In genomic region chr9:137626448-137626847, GRCh38 we compare ENCODE assay signal across 21 cellular contexts. TPM values are rescaled to one million over a fixed set of nuclear protein-coding genes. Genes with fewer than 3 reads are reported as not detected.
A peak's percentile ranks its signal among the peaks of the same experiment; 100 is the strongest.
DNase-seq lines count a peak whose midpoint lies in the region; ATAC-seq, FAIRE-seq and TF ChIP-seq lines count a peak whose summit lies in the region.
"Had no signal": no experiment of that assay in that cellular context is flagged by ENCODE, and none has a peak within 500 bp of the region (broad histone marks: within the 10 kb centered on the region; RNA-seq: fewer than 3 reads in every experiment).

No MANE protein-coding gene starts in this region.

- H4K20me1 ChIP-seq in HepG2 (ENCODE audit: insufficient read depth, low read length) (peaks cover 17% of the 10 kb centered on the region; the same call in 1 of the 2 replicates), OCI-LY1 (ENCODE audit: insufficient read depth, low read length) (no peaks in the 10 kb centered on the region)

- in situ Hi-C loops in HepG2 (cut with HindIII; ENCODE audit: extremely low pct_ligation_motif_present, low pct_unique_long_range_greater_than_20kb) = no loop called here

- no peaks in the 10 kb centered on the region for H3K9me2 ChIP-seq in OCI-LY1 (ENCODE audit: low read depth, low read length)

- H3K36me3 Mint-ChIP-seq in activated T-helper 1 cell treated with anti-CD3 and anti-CD28 coated beads, Interleukin-12 subunit alpha, Interleukin-12 subunit beta, Interleukin-2, Interleukin-4 antibody, amounts not matched to agents 30 ng/mL and 10 ng/mL and 1 ng/mL, durations not matched to agents 14 hours and 24 hours and 36 hours (ENCODE audit: low read depth) = peaks cover 16% of the 10 kb centered on the region

- no peak for TF ChIP-seq CTCF in HepG2 (CRISPR knock-in tag; IDR thresholded peaks at IDR 0.05)
- TF ChIP-seq CTCF in right lobe of liver (IDR thresholded peaks at IDR 0.05) = no peak
- no peak for TF ChIP-seq CTCF in OCI-LY1 (IDR thresholded peaks at IDR 0.05; ENCODE audit: low read length)
- no peak for TF ChIP-seq CTCF in BE2C (IDR thresholded peaks at IDR 0.05; ENCODE audit: low read depth, low read length)

- H3K4me2 ChIP-seq in HepG2 (ENCODE audit: low read depth, low read length) (no peak overlapping the region), OCI-LY1 (ENCODE audit: low read length) (no peak overlapping the region)

- DNase-seq in HepG2 (ENCODE audit: low spot score) = no peak
- DNase-seq in right lobe of liver = no peak
- no peak for DNase-seq in activated T-helper 1 cell treated with anti-CD3 and anti-CD28 coated beads, Interleukin-12 subunit alpha, Interleukin-12 subunit beta, Interleukin-2, Interleukin-4 antibody, amounts not matched to agents 30 ng/mL and 10 ng/mL and 1 ng/mL, durations not matched to agents 14 hours and 24 hours and 36 hours (ENCODE audit: low spot score)
- DNase-seq in AG20443 (ENCODE audit: low spot score) = no peak
- DNase-seq in BE2C = no peak
- DNase-seq: activated CD4-positive, alpha-beta T cell treated with anti-CD3 and anti-CD28 coated beads for 4 hours; activated naive CD4-positive, alpha-beta T cell treated with anti-CD3 and anti-CD28 coated beads, Interleukin-2, amount 10 ng/mL, durations not matched to agents 7 days and 5 days; COR-L47; DND-41; left ventricle myocardium superior; NCI-H146; NCI-H2171 treated with DMSO at 0.1 percent for 48 hours; NCI-H82; stimulated activated naive B cell treated with anti-CD40 and anti-IgM and Interleukin-4, amounts not matched to agents 10 μg/mL and 1 μg/mL and 100 μg/mL, for 72 hours had no signal

- TF ChIP-seq POLR2A in HepG2 (IDR thresholded peaks at IDR 0.05; ENCODE audit: insufficient read depth in 1 of 2, low read depth in 2 of 2, low read length in 2 of 2) (no peak), right lobe of liver (IDR thresholded peaks at IDR 0.05) (no peak)

- H3K79me2 ChIP-seq in HepG2 (ENCODE audit: insufficient read depth, low read length) = peaks cover 83% of the 10 kb centered on the region
- H3K79me2 ChIP-seq in OCI-LY1 (ENCODE audit: insufficient read depth, low read length) = peaks cover 90% of the 10 kb centered on the region

- CTCF ChIA-PET in HepG2 (lab: Yijun Ruan, JAX; ENCODE audit: low intra/inter-chr PET ratio, low total read pairs) = no interaction called here

- no peaks in the 10 kb centered on the region for H3K27me3 Mint-ChIP-seq in activated T-helper 1 cell treated with anti-CD3 and anti-CD28 coated beads, Interleukin-12 subunit alpha, Interleukin-12 subunit beta, Interleukin-2, Interleukin-4 antibody, amounts not matched to agents 30 ng/mL and 10 ng/mL and 1 ng/mL, durations not matched to agents 14 hours and 24 hours and 36 hours (ENCODE audit: insufficient read depth)
- H3K27me3 Mint-ChIP-seq: activated naive CD4-positive, alpha-beta T cell treated with anti-CD3 and anti-CD28 coated beads, Interleukin-2, amount 10 ng/mL, durations not matched to agents 7 days and 5 days; stimulated activated naive B cell treated with anti-CD40 and anti-IgM and Interleukin-4, amounts not matched to agents 10 μg/mL and 1 μg/mL and 100 μg/mL, for 72 hours had no signal

- no TSS peak for BruUV-seq in HepG2 (replicated peaks; lab: Mats Ljungman, UMichigan)

- H3K9ac ChIP-seq in HepG2 (ENCODE audit: insufficient read depth, low read depth, low read length) = no peak overlapping the region
- H3K9ac ChIP-seq in OCI-LY1 (ENCODE audit: low read length) = no peak overlapping the region

- intact Hi-C loops in HepG2 (cut with micrococcal nuclease; ENCODE audit: unreplicated experiment) = no loop called here
- intact Hi-C loops in right lobe of liver (cut with DNase I) = no loop called here
- intact Hi-C loops in activated T-helper 1 cell treated with anti-CD3 and anti-CD28 coated beads, Interleukin-12 subunit alpha, Interleukin-12 subunit beta, Interleukin-2, Interleukin-4 antibody, amounts not matched to agents 30 ng/mL and 10 ng/mL and 1 ng/mL, durations not matched to agents 14 hours and 24 hours and 36 hours (cut with micrococcal nuclease) = no loop called here

- no peak for FAIRE-seq in HepG2 (lab: Jason Lieb, UNC)

- H3K27ac ChIP-seq in HepG2 (ENCODE audit: extremely low read length, insufficient read depth, low read length) (no peak overlapping the region), right lobe of liver (no peak overlapping the region), OCI-LY1 (ENCODE audit: low read depth, low read length, poor library complexity, severe bottlenecking) (peak overlapping the region; percentile 53)
- H3K27ac ChIP-seq: Peyer's patch, prostate gland had no signal

- H3F3A ChIP-seq in OCI-LY1 (ENCODE audit: insufficient read depth, low read length) = no peaks in the 10 kb centered on the region

- H3K36me3 ChIP-seq in HepG2 (replicated peaks in 1 of 2; ENCODE audit: control insufficient read depth in 1 of 2, insufficient read depth in 2 of 2, low read length in 2 of 2) = no peaks in the 10 kb centered on the region; a peak in 2 of 5 replicates
- no peaks in the 10 kb centered on the region for H3K36me3 ChIP-seq in right lobe of liver
- peaks cover 32% of the 10 kb centered on the region for H3K36me3 ChIP-seq in OCI-LY1 (ENCODE audit: insufficient read depth, low read length)
- H3K36me3 ChIP-seq in BE2C = peaks cover 14% of the 10 kb centered on the region
- H3K36me3 ChIP-seq: Peyer's patch, prostate gland had no signal

- peak overlapping the region; percentile 37 for H3K4me3 Mint-ChIP-seq in activated T-helper 1 cell treated with anti-CD3 and anti-CD28 coated beads, Interleukin-12 subunit alpha, Interleukin-12 subunit beta, Interleukin-2, Interleukin-4 antibody, amounts not matched to agents 30 ng/mL and 10 ng/mL and 1 ng/mL, durations not matched to agents 14 hours and 24 hours and 36 hours
- H3K4me3 Mint-ChIP-seq: activated naive CD4-positive, alpha-beta T cell treated with anti-CD3 and anti-CD28 coated beads, Interleukin-2, amount 10 ng/mL, durations not matched to agents 7 days and 5 days; stimulated activated naive B cell treated with anti-CD40 and anti-IgM and Interleukin-4, amounts not matched to agents 10 μg/mL and 1 μg/mL and 100 μg/mL, for 72 hours had no signal

- POLR2A ChIA-PET in HepG2 (lab: Yijun Ruan, JAX) = no interaction called here

- 97% methylated on average over 4 of the region's 4 CpGs for WGBS in HepG2 (ENCODE audit: low lambda C conversion rate)
- WGBS in right lobe of liver (ENCODE audit: insufficient coverage, low coverage, low lambda C conversion rate, missing lambda C conversion rate) = 45% methylated on average over 3 of the region's 4 CpGs

- H3K9me3 ChIP-seq in HepG2 (ENCODE audit: low read length) (no peaks in the 10 kb centered on the region), right lobe of liver (no peaks in the 10 kb centered on the region), OCI-LY1 (ENCODE audit: low read length) (no peaks in the 10 kb centered on the region), BE2C (no peaks in the 10 kb centered on the region)
- H3K9me3 ChIP-seq: HAP-1, Peyer's patch, prostate gland had no signal

- H3K4me3 ChIP-seq in HepG2 (replicated peaks in 1 of 3; ENCODE audit: insufficient read depth in 1 of 3, low read depth in 2 of 3, low read length in 3 of 3) (no peak overlapping the region), right lobe of liver (no peak overlapping the region), OCI-LY1 (ENCODE audit: low read depth, low read length, poor library complexity, severe bottlenecking) (no peak overlapping the region), BE2C (ENCODE audit: low read depth, low read length) (no peak overlapping the region)
- H3K4me3 ChIP-seq: HAP-1, Peyer's patch, prostate gland had no signal

- H2AFZ ChIP-seq in HepG2 (ENCODE audit: low read length) (no peak overlapping the region), OCI-LY1 (ENCODE audit: low read length) (no peak overlapping the region)

- no peak overlapping the region for H3K27ac Mint-ChIP-seq in activated T-helper 1 cell treated with anti-CD3 and anti-CD28 coated beads, Interleukin-12 subunit alpha, Interleukin-12 subunit beta, Interleukin-2, Interleukin-4 antibody, amounts not matched to agents 30 ng/mL and 10 ng/mL and 1 ng/mL, durations not matched to agents 14 hours and 24 hours and 36 hours
- H3K27ac Mint-ChIP-seq: activated naive CD4-positive, alpha-beta T cell treated with anti-CD3 and anti-CD28 coated beads, Interleukin-2, amount 10 ng/mL, durations not matched to agents 7 days and 5 days; stimulated activated naive B cell treated with anti-CD40 and anti-IgM and Interleukin-4, amounts not matched to agents 10 μg/mL and 1 μg/mL and 100 μg/mL, for 72 hours had no signal

- TF ChIP-seq EP300 in HepG2 (IDR thresholded peaks at IDR 0.05; ENCODE audit: low read depth in 2 of 2, low read length in 2 of 2) = no peak
- TF ChIP-seq EP300 in HepG2 (CRISPR knock-in tag; IDR thresholded peaks at IDR 0.05; ENCODE audit: borderline replicate concordance) = no peak

- ATAC-seq in HepG2 = no peak
- no peak for ATAC-seq in right lobe of liver
- ATAC-seq in HG02884 (IDR thresholded peaks at IDR 0.05; ENCODE audit: unreplicated experiment) = no peak
- no peak for ATAC-seq in HG02973 (IDR thresholded peaks at IDR 0.05; ENCODE audit: unreplicated experiment)
- ATAC-seq: left ventricle myocardium superior; SK-N-SH treated with all-trans-retinoic acid at 6 μM for 48 hours; stimulated activated naive B cell treated with anti-CD40 and anti-IgM and Interleukin-4, amounts not matched to agents 10 μg/mL and 1 μg/mL and 100 μg/mL, for 72 hours had no signal

- H3K27me3 ChIP-seq in HepG2 (ENCODE audit: control insufficient read depth in 1 of 2, insufficient read depth in 2 of 2, low read length in 2 of 2) (no peaks in the 10 kb centered on the region), right lobe of liver (no peaks in the 10 kb centered on the region), OCI-LY1 (ENCODE audit: insufficient read depth, low read length) (no peaks in the 10 kb centered on the region), BE2C (no peaks in the 10 kb centered on the region)
- H3K27me3 ChIP-seq: Peyer's patch had no signal

- H3K4me1 Mint-ChIP-seq in activated T-helper 1 cell treated with anti-CD3 and anti-CD28 coated beads, Interleukin-12 subunit alpha, Interleukin-12 subunit beta, Interleukin-2, Interleukin-4 antibody, amounts not matched to agents 30 ng/mL and 10 ng/mL and 1 ng/mL, durations not matched to agents 14 hours and 24 hours and 36 hours (ENCODE audit: low read depth) = peaks cover 48% of the 10 kb centered on the region

- no peaks in the 10 kb centered on the region for H3K9me3 Mint-ChIP-seq in activated T-helper 1 cell treated with anti-CD3 and anti-CD28 coated beads, Interleukin-12 subunit alpha, Interleukin-12 subunit beta, Interleukin-2, Interleukin-4 antibody, amounts not matched to agents 30 ng/mL and 10 ng/mL and 1 ng/mL, durations not matched to agents 14 hours and 24 hours and 36 hours
- H3K9me3 Mint-ChIP-seq: activated naive CD4-positive, alpha-beta T cell treated with anti-CD3 and anti-CD28 coated beads, Interleukin-2, amount 10 ng/mL, durations not matched to agents 7 days and 5 days; stimulated activated naive B cell treated with anti-CD40 and anti-IgM and Interleukin-4, amounts not matched to agents 10 μg/mL and 1 μg/mL and 100 μg/mL, for 72 hours had no signal

- H3K4me1 ChIP-seq in HepG2 (ENCODE audit: insufficient read depth, low read length) = peaks cover 28% of the 10 kb centered on the region
- H3K4me1 ChIP-seq in right lobe of liver = peaks cover 0 to 44% (median 7%) of the 10 kb centered on the region in 4 donors
- H3K4me1 ChIP-seq in OCI-LY1 (ENCODE audit: insufficient read depth, low read length, severe bottlenecking) = peaks cover 71% of the 10 kb centered on the region
- H3K4me1 ChIP-seq in BE2C = no peaks in the 10 kb centered on the region

- no peak for TF ChIP-seq RAD21 in HepG2 (CRISPR knock-in tag; IDR thresholded peaks at IDR 0.05)

RNA-seq across cellular contexts. Expression of gene EHMT1, which starts 7.6 kb away (rescaled TPM):
- 19.2 and 23.0 TPM in 2 replicates for total RNA-seq in HepG2 (2016; rRNA removed; fragmentation: Illumina TruSeq; extraction: Trizol)
- total RNA-seq in HepG2 (2016; cell fraction: cytosol; rRNA removed; fragmentation: Illumina TruSeq; extraction: Trizol; ENCODE audit: low read depth) = 32.6 and 34.0 TPM in 2 replicates
- total RNA-seq in HepG2 (2016; cell fraction: insoluble cytoplasmic fraction; rRNA removed; fragmentation: Illumina TruSeq; extraction: Trizol) = 15.2 and 25.2 TPM in 2 replicates
- total RNA-seq in HepG2 (2016; cell fraction: membrane; rRNA removed; fragmentation: Illumina TruSeq; extraction: Trizol) = 17.9 and 21.2 TPM in 2 replicates
- total RNA-seq in HepG2 (2016; cell fraction: nucleus; rRNA removed; fragmentation: Illumina TruSeq; extraction: Trizol) = 21.3 and 28.8 TPM in 2 replicates
- 27.1 and 32.7 TPM in 2 replicates for polyA plus RNA-seq in HepG2 (2011; rRNA removed)
- polyA plus RNA-seq in HepG2 (2011; cell fraction: cytosol; rRNA removed) = 15.3 and 21.9 TPM in 2 replicates
- 115 and 134 TPM in 2 replicates for polyA plus RNA-seq in HepG2 (2011; cell fraction: nucleus; rRNA removed)
- polyA plus RNA-seq in HepG2 (2012) = 23.7 and 24.3 TPM in 2 replicates
- 2.4 TPM in 2 replicates for polyA plus RNA-seq in HepG2 (2016; cell fraction: cytosol; fragmentation: Illumina TruSeq; extraction: Trizol; ENCODE audit: low read depth)
- polyA plus RNA-seq in HepG2 (2016; cell fraction: insoluble cytoplasmic fraction; fragmentation: Illumina TruSeq; extraction: Trizol; ENCODE audit: low read depth) = 15.9 and 22.8 TPM in 2 replicates
- polyA plus RNA-seq in HepG2 (2016; cell fraction: membrane; fragmentation: Illumina TruSeq; extraction: Trizol; ENCODE audit: low read depth) = 6.3 and 6.9 TPM in 2 replicates
- 70.5 and 71.6 TPM in 2 replicates for polyA plus RNA-seq in HepG2 (2016; cell fraction: nucleus; fragmentation: Illumina TruSeq; extraction: Trizol; ENCODE audit: insufficient read depth, low read depth)
- 74.8 and 208 TPM in 2 replicates for polyA minus RNA-seq in HepG2 (2011; rRNA and poly(A)+ RNA removed; ENCODE audit: low replicate concordance)
- 20.1 and 23.4 TPM in 2 replicates for polyA minus RNA-seq in HepG2 (2011; cell fraction: cytosol; rRNA and poly(A)+ RNA removed)
- polyA minus RNA-seq in HepG2 (2011; cell fraction: nucleus; rRNA and poly(A)+ RNA removed) = 41.9 and 46.2 TPM in 2 replicates
- total RNA-seq in right lobe of liver = 10 to 100 TPM; 26.8 to 51.9 (median 36.7) TPM
- 97.0 and 98.1 TPM in 2 replicates for total RNA-seq in activated T-helper 1 cell treated with anti-CD3 and anti-CD28 coated beads, Interleukin-12 subunit alpha, Interleukin-12 subunit beta, Interleukin-2, Interleukin-4 antibody, amounts not matched to agents 30 ng/mL and 10 ng/mL and 1 ng/mL, durations not matched to agents 14 hours and 24 hours and 36 hours
- 130 TPM for polyA plus RNA-seq in BE2C (2012; ENCODE audit: insufficient read depth, insufficient read length, low read depth)

RNA-seq across cellular contexts. Expression of gene ARRDC1, which starts 21.0 kb away (rescaled TPM):
- total RNA-seq in HepG2 (2016; rRNA removed; fragmentation: Illumina TruSeq; extraction: Trizol) (13.4 and 21.7 TPM in 2 replicates), right lobe of liver (10 to 100 TPM; 19.1 to 45.0 (median 25.2) TPM)
- total RNA-seq in HepG2 (2016; cell fraction: cytosol; rRNA removed; fragmentation: Illumina TruSeq; extraction: Trizol; ENCODE audit: low read depth) = 8.4 and 10.0 TPM in 2 replicates
- 12.6 and 23.4 TPM in 2 replicates for total RNA-seq in HepG2 (2016; cell fraction: insoluble cytoplasmic fraction; rRNA removed; fragmentation: Illumina TruSeq; extraction: Trizol)
- 8.5 and 10.9 TPM in 2 replicates for total RNA-seq in HepG2 (2016; cell fraction: membrane; rRNA removed; fragmentation: Illumina TruSeq; extraction: Trizol)
- 14.0 and 15.0 TPM in 2 replicates for total RNA-seq in HepG2 (2016; cell fraction: nucleus; rRNA removed; fragmentation: Illumina TruSeq; extraction: Trizol)
- polyA plus RNA-seq in HepG2 (2011; rRNA removed) = 44.4 and 50.9 TPM in 2 replicates
- 23.8 and 38.3 TPM in 2 replicates for polyA plus RNA-seq in HepG2 (2011; cell fraction: cytosol; rRNA removed)
- polyA plus RNA-seq in HepG2 (2011; cell fraction: nucleus; rRNA removed) = 240 and 305 TPM in 2 replicates
- 16.2 and 19.0 TPM in 2 replicates for polyA plus RNA-seq in HepG2 (2012)
- polyA plus RNA-seq in HepG2 (2016; cell fraction: cytosol; fragmentation: Illumina TruSeq; extraction: Trizol; ENCODE audit: low read depth) = 5.5 and 7.1 TPM in 2 replicates
- polyA plus RNA-seq in HepG2 (2016; cell fraction: insoluble cytoplasmic fraction; fragmentation: Illumina TruSeq; extraction: Trizol; ENCODE audit: low read depth) = 13.7 and 16.1 TPM in 2 replicates
- 6.1 and 7.5 TPM in 2 replicates for polyA plus RNA-seq in HepG2 (2016; cell fraction: membrane; fragmentation: Illumina TruSeq; extraction: Trizol; ENCODE audit: low read depth)
- 53.7 and 57.4 TPM in 2 replicates for polyA plus RNA-seq in HepG2 (2016; cell fraction: nucleus; fragmentation: Illumina TruSeq; extraction: Trizol; ENCODE audit: insufficient read depth, low read depth)
- polyA minus RNA-seq in HepG2 (2011; rRNA and poly(A)+ RNA removed; ENCODE audit: low replicate concordance) = 48.5 and 187 TPM in 2 replicates
- 10.7 and 12.0 TPM in 2 replicates for polyA minus RNA-seq in HepG2 (2011; cell fraction: cytosol; rRNA and poly(A)+ RNA removed)
- polyA minus RNA-seq in HepG2 (2011; cell fraction: nucleus; rRNA and poly(A)+ RNA removed) = 32.6 and 32.9 TPM in 2 replicates
- 65.7 and 70.3 TPM in 2 replicates for total RNA-seq in activated T-helper 1 cell treated with anti-CD3 and anti-CD28 coated beads, Interleukin-12 subunit alpha, Interleukin-12 subunit beta, Interleukin-2, Interleukin-4 antibody, amounts not matched to agents 30 ng/mL and 10 ng/mL and 1 ng/mL, durations not matched to agents 14 hours and 24 hours and 36 hours
- 69.9 TPM for polyA plus RNA-seq in BE2C (2012; ENCODE audit: insufficient read depth, insufficient read length, low read depth)

RNA-seq across cellular contexts. Expression of gene ZMYND19, which starts 36.1 kb away (rescaled TPM):
- 29.6 and 38.7 TPM in 2 replicates for total RNA-seq in HepG2 (2016; rRNA removed; fragmentation: Illumina TruSeq; extraction: Trizol)
- 103 and 108 TPM in 2 replicates for total RNA-seq in HepG2 (2016; cell fraction: cytosol; rRNA removed; fragmentation: Illumina TruSeq; extraction: Trizol; ENCODE audit: low read depth)
- total RNA-seq in HepG2 (2016; cell fraction: insoluble cytoplasmic fraction; rRNA removed; fragmentation: Illumina TruSeq; extraction: Trizol) = 26.0 and 40.1 TPM in 2 replicates
- total RNA-seq in HepG2 (2016; cell fraction: membrane; rRNA removed; fragmentation: Illumina TruSeq; extraction: Trizol) = 93.6 and 97.4 TPM in 2 replicates
- 26.3 and 30.8 TPM in 2 replicates for total RNA-seq in HepG2 (2016; cell fraction: nucleus; rRNA removed; fragmentation: Illumina TruSeq; extraction: Trizol)
- 21.3 and 21.8 TPM in 2 replicates for polyA plus RNA-seq in HepG2 (2011; rRNA removed)
- 19.1 and 23.2 TPM in 2 replicates for polyA plus RNA-seq in HepG2 (2011; cell fraction: cytosol; rRNA removed)
- polyA plus RNA-seq in HepG2 (2011; cell fraction: nucleus; rRNA removed) = 46.9 and 49.7 TPM in 2 replicates
- 16.9 and 18.6 TPM in 2 replicates for polyA plus RNA-seq in HepG2 (2012)
- polyA plus RNA-seq in HepG2 (2016; cell fraction: cytosol; fragmentation: Illumina TruSeq; extraction: Trizol; ENCODE audit: low read depth) = 80.6 TPM in 2 replicates
- 32.1 and 34.5 TPM in 2 replicates for polyA plus RNA-seq in HepG2 (2016; cell fraction: insoluble cytoplasmic fraction; fragmentation: Illumina TruSeq; extraction: Trizol; ENCODE audit: low read depth)
- polyA plus RNA-seq in HepG2 (2016; cell fraction: membrane; fragmentation: Illumina TruSeq; extraction: Trizol; ENCODE audit: low read depth) = 89.7 and 93.0 TPM in 2 replicates
- 60.9 and 67.4 TPM in 2 replicates for polyA plus RNA-seq in HepG2 (2016; cell fraction: nucleus; fragmentation: Illumina TruSeq; extraction: Trizol; ENCODE audit: insufficient read depth, low read depth)
- 9.8 and 59.1 TPM in 2 replicates for polyA minus RNA-seq in HepG2 (2011; rRNA and poly(A)+ RNA removed; ENCODE audit: low replicate concordance)
- 6.4 and 6.5 TPM in 2 replicates for polyA minus RNA-seq in HepG2 (2011; cell fraction: cytosol; rRNA and poly(A)+ RNA removed)
- 13.0 and 13.1 TPM in 2 replicates for polyA minus RNA-seq in HepG2 (2011; cell fraction: nucleus; rRNA and poly(A)+ RNA removed)
- 10 to 100 TPM in 2 of 6 experiments, 1 to 10 TPM in 4; 8.4 to 11.7 (median 9.0) TPM for total RNA-seq in right lobe of liver
- total RNA-seq in activated T-helper 1 cell treated with anti-CD3 and anti-CD28 coated beads, Interleukin-12 subunit alpha, Interleukin-12 subunit beta, Interleukin-2, Interleukin-4 antibody, amounts not matched to agents 30 ng/mL and 10 ng/mL and 1 ng/mL, durations not matched to agents 14 hours and 24 hours and 36 hours = 88.2 and 94.9 TPM in 2 replicates
- polyA plus RNA-seq in BE2C (2012; ENCODE audit: insufficient read depth, insufficient read length, low read depth) = 119 TPM

RNA-seq across cellular contexts. Expression of gene DPH7, which starts 47.7 kb away (rescaled TPM):
- total RNA-seq in HepG2 (2016; rRNA removed; fragmentation: Illumina TruSeq; extraction: Trizol) (22.6 and 31.6 TPM in 2 replicates), right lobe of liver (10 to 100 TPM in 5 of 6 experiments, 1 to 10 TPM in 1; 9.2 to 17.8 (median 11.8) TPM)
- total RNA-seq in HepG2 (2016; cell fraction: cytosol; rRNA removed; fragmentation: Illumina TruSeq; extraction: Trizol; ENCODE audit: low read depth) = 23.7 and 28.0 TPM in 2 replicates
- total RNA-seq in HepG2 (2016; cell fraction: insoluble cytoplasmic fraction; rRNA removed; fragmentation: Illumina TruSeq; extraction: Trizol) = 21.4 and 31.8 TPM in 2 replicates
- 27.7 and 31.4 TPM in 2 replicates for total RNA-seq in HepG2 (2016; cell fraction: membrane; rRNA removed; fragmentation: Illumina TruSeq; extraction: Trizol)
- 34.5 and 40.2 TPM in 2 replicates for total RNA-seq in HepG2 (2016; cell fraction: nucleus; rRNA removed; fragmentation: Illumina TruSeq; extraction: Trizol)
- 27.6 and 36.9 TPM in 2 replicates for polyA plus RNA-seq in HepG2 (2011; rRNA removed)
- polyA plus RNA-seq in HepG2 (2011; cell fraction: cytosol; rRNA removed) = 15.3 and 20.0 TPM in 2 replicates
- 128 and 151 TPM in 2 replicates for polyA plus RNA-seq in HepG2 (2011; cell fraction: nucleus; rRNA removed)
- 15.1 and 23.7 TPM in 2 replicates for polyA plus RNA-seq in HepG2 (2012)
- polyA plus RNA-seq in HepG2 (2016; cell fraction: cytosol; fragmentation: Illumina TruSeq; extraction: Trizol; ENCODE audit: low read depth) = 12.4 and 19.6 TPM in 2 replicates
- polyA plus RNA-seq in HepG2 (2016; cell fraction: insoluble cytoplasmic fraction; fragmentation: Illumina TruSeq; extraction: Trizol; ENCODE audit: low read depth) = 16.4 and 19.1 TPM in 2 replicates
- polyA plus RNA-seq in HepG2 (2016; cell fraction: membrane; fragmentation: Illumina TruSeq; extraction: Trizol; ENCODE audit: low read depth) = 18.6 and 24.9 TPM in 2 replicates
- polyA plus RNA-seq in HepG2 (2016; cell fraction: nucleus; fragmentation: Illumina TruSeq; extraction: Trizol; ENCODE audit: insufficient read depth, low read depth) = 78.6 and 82.4 TPM in 2 replicates
- 13.7 and 46.0 TPM in 2 replicates for polyA minus RNA-seq in HepG2 (2011; rRNA and poly(A)+ RNA removed; ENCODE audit: low replicate concordance)
- polyA minus RNA-seq in HepG2 (2011; cell fraction: cytosol; rRNA and poly(A)+ RNA removed) = 4.0 and 7.5 TPM in 2 replicates
- polyA minus RNA-seq in HepG2 (2011; cell fraction: nucleus; rRNA and poly(A)+ RNA removed) = 27.8 and 33.3 TPM in 2 replicates
- total RNA-seq in activated T-helper 1 cell treated with anti-CD3 and anti-CD28 coated beads, Interleukin-12 subunit alpha, Interleukin-12 subunit beta, Interleukin-2, Interleukin-4 antibody, amounts not matched to agents 30 ng/mL and 10 ng/mL and 1 ng/mL, durations not matched to agents 14 hours and 24 hours and 36 hours = 50.3 and 52.1 TPM in 2 replicates
- 116 TPM for polyA plus RNA-seq in BE2C (2012; ENCODE audit: insufficient read depth, insufficient read length, low read depth)
